In genomic region chr7:23422384-23422783, GRCh38 we compare ENCODE assay signal across 2 cellular contexts.
A peak's percentile ranks its signal among the peaks of the same experiment; 100 is the strongest.
TF ChIP-seq lines count a peak whose summit lies in the region.

No MANE protein-coding gene starts in this region.

TF ChIP-seq in HEK293, 187 proteins besides CTCF, POLR2A, EP300 and RAD21:
- TF ChIP-seq ZSCAN5A (tag by site-specific recombination; IDR thresholded peaks at IDR 0.05) (no peak), ZSCAN16 (tag by site-specific recombination; IDR thresholded peaks at IDR 0.05) (no peak), ZFHX2 (tag by site-specific recombination; conservative IDR thresholded peaks at IDR 0.05) (peak; percentile 17; the same call in 1 of the 2 replicates)

TF ChIP-seq in GM12878, 131 proteins besides CTCF, POLR2A, EP300 and RAD21:
- no peak for TF ChIP-seq POU2F2 (IDR thresholded peaks at IDR 0.05; ENCODE audit: borderline replicate concordance, low read depth, low read length)
- TF ChIP-seq BCL3 (IDR thresholded peaks at IDR 0.05; ENCODE audit: borderline replicate concordance, insufficient read depth, low read depth, low read length, poor library complexity, severe bottlenecking) = peak; percentile 39
- no peak for TF ChIP-seq MEF2B (IDR thresholded peaks at IDR 0.05; ENCODE audit: partially characterized antibody, poor library complexity, severe bottlenecking)
- no peak for TF ChIP-seq ELK1 (IDR thresholded peaks at IDR 0.05; ENCODE audit: low read depth, low read length)
- TF ChIP-seq HDAC6 (IDR thresholded peaks at IDR 0.05; ENCODE audit: unreplicated experiment) = no peak
